ENCODE assay signal across 8 cellular contexts in genomic region chr18:24488824-24489493, GRCh38. TPM values are rescaled to one million over a fixed set of nuclear protein-coding genes. Genes with fewer than 3 reads are reported as not detected.
DNase-seq lines count a peak whose midpoint lies in the region; ATAC-seq and TF ChIP-seq lines count a peak whose summit lies in the region.

No MANE protein-coding gene starts in this region.

- H3K36me3 ChIP-seq in HCT116 (ENCODE audit: control insufficient read depth in 1 of 2, insufficient read depth in 2 of 2, low read length in 2 of 2) (no peaks in the 10 kb centered on the region), OCI-LY3 (replicated peaks; ENCODE audit: low read depth, low read length) (peaks cover 7% of the 10 kb centered on the region), mesenchymal stem cell (ENCODE audit: control insufficient read depth in 1 of 2, insufficient read depth in 2 of 2, low read depth in 1 of 2, low read length in 2 of 2) (no peaks in the 10 kb centered on the region)

- peak; percentile 75 for TF ChIP-seq RAD21 in HCT116 (IDR thresholded peaks at IDR 0.05; ENCODE audit: low read depth)

- no peak overlapping the region for H2BK5ac ChIP-seq in mesenchymal stem cell (ENCODE audit: low read depth, low read length, poor library complexity, severe bottlenecking)

- 0 out of 4 replicates have a peak, but pooled peaks cover 0 to 5% of the 10 kb centered on the region in 2 experiments for H3K4me1 ChIP-seq in HCT116 (ENCODE audit: control insufficient read depth in 1 of 2, insufficient read depth in 2 of 2, low read length in 2 of 2)
- peaks cover 48% of the 10 kb centered on the region for H3K4me1 ChIP-seq in OCI-LY3 (ENCODE audit: low read length)
- H3K4me1 ChIP-seq in mesenchymal stem cell (ENCODE audit: control insufficient read depth, insufficient read depth, low read depth, low read length) = peaks cover 6% of the 10 kb centered on the region

- RAD21 ChIA-PET in HCT116 (lab: Charles Lee; ENCODE audit: low non-redundant PET in 1 of 2, low total read pairs in 2 of 2, uncharacterized antibody in 2 of 2, unreplicated experiment in 2 of 2) = interaction anchor here (0.6 to 2.3 kb wide), 7 partner anchors 42 to 312 kb away, joined by 3 to 18 read pairs (median 4); partner anchors contain the start of gene OSBPL1A (in 1 of the 2)

- H4K8ac ChIP-seq in mesenchymal stem cell (ENCODE audit: low read length) = no peak overlapping the region

- no peaks in the 10 kb centered on the region for H3K9me3 ChIP-seq in HCT116 (ENCODE audit: control insufficient read depth in 1 of 2, insufficient read depth in 1 of 2, low read depth in 1 of 2, low read length in 2 of 2)
- peaks cover 8% of the 10 kb centered on the region; the same call in 1 of the 2 replicates for H3K9me3 ChIP-seq in OCI-LY3 (ENCODE audit: insufficient read depth, low read length)
- no peaks in the 10 kb centered on the region for H3K9me3 ChIP-seq in mesenchymal stem cell (ENCODE audit: control insufficient read depth, low read length)

- H3K27me3 ChIP-seq in HCT116 (ENCODE audit: insufficient read depth, low read length) (no peaks in the 10 kb centered on the region), OCI-LY3 (ENCODE audit: low read depth, low read length) (peaks cover 26% of the 10 kb centered on the region), mesenchymal stem cell (ENCODE audit: control insufficient read depth in 1 of 2, insufficient read depth in 1 of 2, low read length in 2 of 2) (peaks cover 0 to 4% of the 10 kb centered on the region in 2 experiments)

- CTCF ChIA-PET in HCT116 (lab: Charles Lee) = interaction anchor here (0.6 to 6.4 kb wide), 34 partner anchors 9 to 1769 kb away, joined by 3 to 98 read pairs (median 4); partner anchors contain the start of genes HRH4 and OSBPL1A

- H3K4ac ChIP-seq in mesenchymal stem cell (ENCODE audit: low read depth in 1 of 2, low read length in 2 of 2) = no peak overlapping the region

- ATAC-seq in HCT116 (peak; percentile 38; the same call in 1 of the 2 replicates), GM21528 (IDR thresholded peaks at IDR 0.05; ENCODE audit: low FRiP score, unreplicated experiment) (no peak), GM21423 (IDR thresholded peaks at IDR 0.05; ENCODE audit: unreplicated experiment) (no peak)

- H3K79me2 ChIP-seq in HCT116 (ENCODE audit: insufficient read depth, low read length) = no peaks in the 10 kb centered on the region
- no peaks in the 10 kb centered on the region for H3K79me2 ChIP-seq in OCI-LY3 (ENCODE audit: low read length)

- H2BK120ac ChIP-seq in mesenchymal stem cell (ENCODE audit: low read depth, low read length) = no peak overlapping the region

- DNase-seq in CMK (ENCODE audit: low read depth) = peak; percentile 11
- peak; percentile 27 for DNase-seq in HCT116 (ENCODE audit: low read depth, low spot score)
- DNase-seq in dedifferentiated amniotic fluid mesenchymal stem cell (ENCODE audit: extremely low spot score) = peak; percentile 59
- DNase-seq in mesenchymal stem cell = peak; percentile 40
- DNase-seq in activated CD4-positive, CD25-positive, alpha-beta regulatory T cell treated with anti-CD3 and anti-CD28 coated beads, Interleukin-2, amount 50 U/mL, for 72 hours = no peak

- no peak overlapping the region for H4K91ac ChIP-seq in mesenchymal stem cell (ENCODE audit: low read length)

- no peak overlapping the region for H3K18ac ChIP-seq in mesenchymal stem cell (ENCODE audit: low read depth in 1 of 2, low read length in 2 of 2)

- H2AFZ ChIP-seq in HCT116 (ENCODE audit: low read depth, low read length, poor library complexity, severe bottlenecking) = peak overlapping the region; percentile 39
- no peak overlapping the region for H2AFZ ChIP-seq in OCI-LY3 (ENCODE audit: low read depth, low read length)
- H2AFZ ChIP-seq in mesenchymal stem cell (ENCODE audit: low read depth, low read length) = no peak overlapping the region

- no peak overlapping the region for H2AK5ac ChIP-seq in mesenchymal stem cell (ENCODE audit: low read length, severe bottlenecking)

- H3K27ac ChIP-seq in HCT116 (ENCODE audit: low read depth, low read length) (no peak overlapping the region), OCI-LY3 (ENCODE audit: low read length) (no peak overlapping the region; the same call in 1 of the 2 replicates), mesenchymal stem cell (ENCODE audit: low read length, poor library complexity, severe bottlenecking) (no peak overlapping the region)

- H3K23ac ChIP-seq in mesenchymal stem cell (ENCODE audit: low read length in 2 of 2) = no peak overlapping the region

- H3K9ac ChIP-seq in HCT116 (ENCODE audit: low read length) (no peak overlapping the region), OCI-LY3 (ENCODE audit: low read length) (no peak overlapping the region), mesenchymal stem cell (ENCODE audit: low read length) (no peak overlapping the region)

- H4K20me1 ChIP-seq in HCT116 (ENCODE audit: insufficient read depth) = no peaks in the 10 kb centered on the region
- no peaks in the 10 kb centered on the region for H4K20me1 ChIP-seq in OCI-LY3 (ENCODE audit: insufficient read depth, low read length)

- peak; percentile 51 to 83 (median 63); a peak in 5 of 6 replicates for TF ChIP-seq CTCF in HCT116 (IDR thresholded peaks at IDR 0.05 in 2 of 3, conservative IDR thresholded peaks at IDR 0.05 in 1 of 3; ENCODE audit: borderline replicate concordance in 1 of 3, insufficient read depth in 1 of 3, low read depth in 2 of 3, low read length in 2 of 3)
- peak; percentile 79 for TF ChIP-seq CTCF in OCI-LY3 (IDR thresholded peaks at IDR 0.05; ENCODE audit: low read depth, low read length)

- H2BK12ac ChIP-seq in mesenchymal stem cell (ENCODE audit: low read length in 2 of 2) = no peak overlapping the region

- no peak overlapping the region for H2BK15ac ChIP-seq in mesenchymal stem cell (ENCODE audit: low read depth, poor library complexity, severe bottlenecking)

- H3K4me2 ChIP-seq in HCT116 (ENCODE audit: low read length) (no peak overlapping the region), OCI-LY3 (ENCODE audit: low read length) (peak overlapping the region; percentile 79), mesenchymal stem cell (ENCODE audit: low read length, poor library complexity, severe bottlenecking) (no peak overlapping the region)

- BruUV-seq in HCT116 (replicated peaks; lab: Mats Ljungman, UMichigan) = no TSS peak

- H3K79me1 ChIP-seq in mesenchymal stem cell (replicated peaks; ENCODE audit: low read length, poor library complexity, severe bottlenecking) = no peaks in the 10 kb centered on the region

- POLR2A ChIA-PET in HCT116 (lab: Charles Lee) = interaction anchor here (0.6 kb wide), 1 partner anchor 1772 kb away, joined by 4 read pairs; no protein-coding TSS in a partner anchor

- WGBS in mesenchymal stem cell = 64% methylated on average over 3 of the region's 7 CpGs

- intact Hi-C loops in HCT116 (cut with micrococcal nuclease) = loop anchor here (1.0 to 10.0 kb wide), 4 partner anchors 56 to 312 kb away; partner anchors contain the start of gene IMPACT

- H3K4me3 ChIP-seq in HCT116 (replicated peaks in 1 of 2; ENCODE audit: low read depth in 1 of 2, low read length in 2 of 2) (no peak overlapping the region), OCI-LY3 (ENCODE audit: low read length) (peak overlapping the region; percentile 43), mesenchymal stem cell (ENCODE audit: insufficient read depth in 1 of 2, low read depth in 1 of 2, low read length in 2 of 2) (no peak overlapping the region)

- H3K9me2 ChIP-seq in HCT116 (ENCODE audit: insufficient read depth) = no peaks in the 10 kb centered on the region

- H3K14ac ChIP-seq in mesenchymal stem cell (ENCODE audit: low read length in 2 of 2) = no peak overlapping the region

- TF ChIP-seq POLR2A in HCT116 (IDR thresholded peaks at IDR 0.05; ENCODE audit: borderline replicate concordance, extremely low read depth, insufficient read depth, insufficient read length) = no peak

TF ChIP-seq in HCT116, 20 proteins besides CTCF, POLR2A, EP300 and RAD21 (continues in another document):
- TF ChIP-seq YY1 (IDR thresholded peaks at IDR 0.05; ENCODE audit: extremely low read depth, insufficient replicate concordance, low read depth, low read length) (no peak), ZFX (IDR thresholded peaks at IDR 0.05) (no peak), CEBPB (IDR thresholded peaks at IDR 0.05; ENCODE audit: low read depth) (no peak), CBX3 (IDR thresholded peaks at IDR 0.05; ENCODE audit: low read depth) (no peak), SIN3A (IDR thresholded peaks at IDR 0.05; ENCODE audit: low read depth) (no peak), JUND (IDR thresholded peaks at IDR 0.05) (no peak), ZBTB33 (IDR thresholded peaks at IDR 0.05; ENCODE audit: extremely low read depth, insufficient replicate concordance, low read length) (no peak), TCF7L2 (IDR thresholded peaks at IDR 0.05; ENCODE audit: borderline replicate concordance, extremely low read depth, insufficient read depth, insufficient read length) (no peak), EZH2phosphoT487 (IDR thresholded peaks at IDR 0.05; ENCODE audit: borderline replicate concordance) (no peak), EZH2 (IDR thresholded peaks at IDR 0.05) (no peak), ZNF274 (IDR thresholded peaks at IDR 0.05; ENCODE audit: low read depth, low read length) (no peak), SP1 (IDR thresholded peaks at IDR 0.05; ENCODE audit: low read depth) (no peak), POLR2AphosphoS5 (IDR thresholded peaks at IDR 0.05; ENCODE audit: low read depth, low read length) (no peak), ATF3 (IDR thresholded peaks at IDR 0.05) (no peak)

RNA-seq across cellular contexts. Expression of gene HRH4, which starts 28.5 kb away (rescaled TPM):
- total RNA-seq in HCT116 (2021; ENCODE audit: unreplicated experiment) = not detected
- not detected in 2 replicates for polyA plus RNA-seq in HCT116 (2012)
- polyA plus RNA-seq in mesenchymal stem cell (2013, experiment 1 of 2) = 0.01 TPM
- polyA plus RNA-seq in mesenchymal stem cell (2013, experiment 2 of 2) = not detected
